Comparison of ENCODE assay signal across 25 cellular contexts in genomic region chr12:105239304-105239703, GRCh38. TPM values are rescaled to one million over a fixed set of nuclear protein-coding genes. Genes with fewer than 3 reads are reported as not detected.
DNase-seq lines count a peak whose midpoint lies in the region; ATAC-seq and TF ChIP-seq lines count a peak whose summit lies in the region.
"Had no signal": no experiment of that assay in that cellular context is flagged by ENCODE, and none has a peak within 500 bp of the region (broad histone marks: within the 10 kb centered on the region; RNA-seq: fewer than 3 reads in every experiment).

No MANE protein-coding gene starts in this region.

- no peaks in the 10 kb centered on the region for H3K9me3 ChIP-seq in mucosa of descending colon
- H3K9me3 ChIP-seq: BLaER1 had no signal

- no peak for TF ChIP-seq CTCF in fibroblast of mammary gland (conservative IDR thresholded peaks at IDR 0.05; ENCODE audit: control insufficient read depth, insufficient read depth, low read depth, low read length)
- no peak for TF ChIP-seq CTCF in mucosa of descending colon (IDR thresholded peaks at IDR 0.05)

- peak; percentile 56 for ATAC-seq in mucosa of descending colon
- no peak for ATAC-seq in Right ventricle myocardium inferior
- ATAC-seq: GM12878, SK-N-SH treated with all-trans-retinoic acid at 6 μM for 48 hours, T-cell had no signal

- peak; percentile 11 for DNase-seq in OCI-M1 (lab: John Stamatoyannopoulos, UW)
- peak; percentile 45 for DNase-seq in fibroblast of mammary gland (ENCODE audit: low read depth)
- peak in 2 of 3 donors; percentile 44 to 51 for DNase-seq in mucosa of descending colon
- DNase-seq in stimulated activated naive CD4-positive, alpha-beta T cell (lab: John Stamatoyannopoulos, UW), result no peak
- DNase-seq in Right ventricle myocardium inferior (ENCODE audit: missing footprints), result no peak
- no peak for DNase-seq in mucosa of gallbladder (ENCODE audit: low spot score)
- no peak for DNase-seq in OCI-M2 (lab: John Stamatoyannopoulos, UW; ENCODE audit: unreplicated experiment)
- DNase-seq: CD4-positive, alpha-beta T cell; COR-L47; DMS 273 treated with DMSO at 0.1 percent for 48 hours; DMS79 treated with DMSO at 0.1 percent for 48 hours; GOT3; HCEC 1CT; MV-4-11; NCI-H1105 treated with DMSO at 0.1 percent for 48 hours; NCI-H1694; NCI-H2081; NCI-H2171 treated with DMSO at 0.1 percent for 48 hours; NCI-H526; RPMI8226; SHP77 treated with DMSO at 0.1 percent for 48 hours; T-cell had no signal

- H3K36me3 ChIP-seq in mucosa of descending colon (ENCODE audit: low read depth), result no peaks in the 10 kb centered on the region
- H3K36me3 ChIP-seq: BLaER1 had no signal

- intact Hi-C loops in mucosa of descending colon (cut with DNase I, micrococcal nuclease) (no loop called here), Right ventricle myocardium inferior (cut with DNase I) (loop anchor here (10.0 kb wide), 1 partner anchor 1105 kb away; the partner anchor contains the start of gene NFYB)

- peaks cover 7% of the 10 kb centered on the region for H3K4me1 ChIP-seq in mucosa of descending colon (ENCODE audit: low read depth)

- H3K4me3 ChIP-seq in fibroblast of mammary gland (ENCODE audit: control insufficient read depth, low read depth, low read length) (no peak overlapping the region), mucosa of descending colon (no peak overlapping the region)
- H3K4me3 ChIP-seq: BLaER1, GM12878 had no signal

RNA-seq across cellular contexts. Expression of gene APPL2, which starts 3.3 kb away (rescaled TPM):
- 100 to 1,000 TPM; 110 to 226 (median 138) TPM for total RNA-seq in mucosa of descending colon
- 20.9 TPM for total RNA-seq in Right ventricle myocardium inferior
- total RNA-seq in mucosa of gallbladder, result 112 TPM

Comparison
In these comparisons a context has a peak if more than half of its experiments do, and no peak if none do; other contexts are left out.
1. DNase-seq: peak in OCI-M1 (single experiment), fibroblast of mammary gland (single experiment) and mucosa of descending colon (2 of 3); none in stimulated activated naive CD4-positive, alpha-beta T cell (0 of 6), Right ventricle myocardium inferior (single experiment), mucosa of gallbladder (single experiment) and OCI-M2 (single experiment).